29 cellular contexts compared by ENCODE assay signal in the genomic region with DNA sequence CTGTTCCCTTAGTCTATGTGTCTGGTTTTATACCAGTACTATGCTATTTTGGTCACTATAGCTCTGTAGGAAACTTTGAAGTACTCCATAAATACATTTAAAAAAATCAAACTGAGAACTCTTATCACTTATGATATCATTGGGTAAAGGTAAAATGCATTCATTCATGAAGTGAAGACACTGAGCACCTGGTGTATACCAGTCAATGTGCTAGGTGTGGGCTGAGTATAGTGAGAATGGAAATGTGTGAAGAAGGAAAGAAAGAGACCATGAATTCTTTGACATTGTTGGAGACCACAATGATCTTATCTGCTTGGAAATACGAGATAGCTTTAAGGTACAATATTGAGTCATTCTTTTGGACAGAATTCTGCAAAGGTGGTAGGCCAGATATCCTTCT.
A peak's percentile ranks its signal among the peaks of the same experiment; 100 is the strongest.
DNase-seq lines count a peak whose midpoint lies in the region; ATAC-seq, FAIRE-seq and TF ChIP-seq lines count a peak whose summit lies in the region.
"Had no signal": no experiment of that assay in that cellular context is flagged by ENCODE, and none has a peak within 500 bp of the region (broad histone marks: within the 10 kb centered on the region; RNA-seq: fewer than 3 reads in every experiment).

No MANE protein-coding gene starts in this region.

- TF ChIP-seq CTCF in RWPE2 (IDR thresholded peaks at IDR 0.05; ENCODE audit: poor library complexity, severe bottlenecking) = no peak
- no peak for TF ChIP-seq CTCF in endothelial cell of umbilical vein (IDR thresholded peaks at IDR 0.05; ENCODE audit: extremely low read depth in 1 of 2, insufficient read depth in 1 of 2, low read depth in 1 of 2, low read length in 2 of 2)
- no peak for TF ChIP-seq CTCF in glutamatergic neuron (IDR thresholded peaks at IDR 0.05; ENCODE audit: partially characterized antibody, unreplicated experiment)

- no TSS peak for BruUV-seq in endothelial cell of umbilical vein (replicated peaks; lab: Mats Ljungman, UMichigan)

- H3K9me3 ChIP-seq in RWPE2 (ENCODE audit: severe bottlenecking) (no peaks in the 10 kb centered on the region), endothelial cell of umbilical vein (replicated peaks; ENCODE audit: control insufficient read depth, insufficient read depth, low read length) (no peaks in the 10 kb centered on the region)
- H3K9me3 ChIP-seq: BE2C, BLaER1 had no signal

- H3K27me3 ChIP-seq in RWPE2 (ENCODE audit: insufficient read depth, poor library complexity, severe bottlenecking) (no peaks in the 10 kb centered on the region), endothelial cell of umbilical vein (ENCODE audit: control insufficient read depth in 2 of 2, insufficient read depth in 2 of 2, low read length in 2 of 2) (no peaks in the 10 kb centered on the region)
- H3K27me3 ChIP-seq: BE2C, BLaER1 had no signal

- peak overlapping the region; percentile 49 for H3K27ac ChIP-seq in RWPE2 (ENCODE audit: poor library complexity, severe bottlenecking)
- peak overlapping the region; percentile 37 for H3K27ac ChIP-seq in endothelial cell of umbilical vein (ENCODE audit: insufficient read depth, low read depth, low read length)
- H3K27ac ChIP-seq: BLaER1 had no signal

- H2AFZ ChIP-seq in endothelial cell of umbilical vein (ENCODE audit: low read depth, low read length) = no peak overlapping the region

- ATAC-seq in RWPE2 (ENCODE audit: low read depth) (no peak), HG03432 (IDR thresholded peaks at IDR 0.05; ENCODE audit: unreplicated experiment) (no peak)
- ATAC-seq in activated T-helper 17 cell treated with anti-CD3 and anti-CD28 coated beads, Interleukin-2, amount 50 U/mL, for 72 hours (replicated peaks) = peak; percentile 43
- ATAC-seq: GM12878 had no signal

- dilution Hi-C loops in endothelial cell of umbilical vein (cut with MboI; ENCODE audit: extremely low pct_ligation_motif_present, low sequenced_read_pairs) = no loop called here

- no peak overlapping the region for H3K4me2 ChIP-seq in endothelial cell of umbilical vein (ENCODE audit: insufficient read depth, low read length)
- H3K4me2 ChIP-seq: BLaER1 had no signal

- no peaks in the 10 kb centered on the region for H3K36me3 Mint-ChIP-seq in activated naive CD4-positive, alpha-beta T cell treated with anti-CD3 and anti-CD28 coated beads, Interleukin-2, amount 50 U/mL, for 24 hours
- no peaks in the 10 kb centered on the region for H3K36me3 Mint-ChIP-seq in activated T-helper 17 cell treated with anti-CD3 and anti-CD28 coated beads, Interleukin-2, amount 50 U/mL, for 72 hours (ENCODE audit: low read depth)
- H3K36me3 Mint-ChIP-seq in glutamatergic neuron (ENCODE audit: unreplicated experiment) = no peaks in the 10 kb centered on the region
- H3K36me3 Mint-ChIP-seq: CD14-positive monocyte; CD4-positive, alpha-beta memory T cell; CD4-positive, CD25-positive, alpha-beta regulatory T cell; CD8-positive, alpha-beta memory T cell had no signal

- H3K79me2 ChIP-seq in endothelial cell of umbilical vein (ENCODE audit: control insufficient read depth, insufficient read depth, low read length) = no peaks in the 10 kb centered on the region

- H3K4me3 Mint-ChIP-seq in activated naive CD4-positive, alpha-beta T cell treated with anti-CD3 and anti-CD28 coated beads, Interleukin-2, amount 50 U/mL, for 24 hours = no peak overlapping the region
- H3K4me3 Mint-ChIP-seq in activated T-helper 17 cell treated with anti-CD3 and anti-CD28 coated beads, Interleukin-2, amount 50 U/mL, for 72 hours = no peak overlapping the region
- H3K4me3 Mint-ChIP-seq in glutamatergic neuron (ENCODE audit: unreplicated experiment) = no peak overlapping the region
- H3K4me3 Mint-ChIP-seq: CD14-positive monocyte; CD4-positive, alpha-beta memory T cell; CD4-positive, CD25-positive, alpha-beta regulatory T cell; CD8-positive, alpha-beta memory T cell had no signal

- H3K4me3 ChIP-seq in RWPE2 (ENCODE audit: severe bottlenecking) = no peak overlapping the region
- no peak overlapping the region for H3K4me3 ChIP-seq in endothelial cell of umbilical vein (replicated peaks in 1 of 3; ENCODE audit: insufficient read depth in 1 of 3, low read depth in 1 of 3, low read length in 3 of 3)
- H3K4me3 ChIP-seq: BLaER1, GM12878 had no signal

- H3K9me3 Mint-ChIP-seq in activated naive CD4-positive, alpha-beta T cell treated with anti-CD3 and anti-CD28 coated beads, Interleukin-2, amount 50 U/mL, for 24 hours = no peaks in the 10 kb centered on the region
- H3K9me3 Mint-ChIP-seq in activated T-helper 17 cell treated with anti-CD3 and anti-CD28 coated beads, Interleukin-2, amount 50 U/mL, for 72 hours = peaks cover 4% of the 10 kb centered on the region
- no peaks in the 10 kb centered on the region for H3K9me3 Mint-ChIP-seq in glutamatergic neuron (ENCODE audit: unreplicated experiment)
- H3K9me3 Mint-ChIP-seq: CD4-positive, alpha-beta memory T cell; CD4-positive, CD25-positive, alpha-beta regulatory T cell; CD8-positive, alpha-beta memory T cell had no signal

- no peaks in the 10 kb centered on the region for H3K9me1 ChIP-seq in endothelial cell of umbilical vein (replicated peaks; ENCODE audit: control insufficient read depth, extremely low read depth, insufficient read depth, low read length)

- H3K4me1 Mint-ChIP-seq in activated naive CD4-positive, alpha-beta T cell treated with anti-CD3 and anti-CD28 coated beads, Interleukin-2, amount 50 U/mL, for 24 hours = peaks cover 4% of the 10 kb centered on the region
- H3K4me1 Mint-ChIP-seq in activated T-helper 17 cell treated with anti-CD3 and anti-CD28 coated beads, Interleukin-2, amount 50 U/mL, for 72 hours = no peaks in the 10 kb centered on the region
- no peaks in the 10 kb centered on the region for H3K4me1 Mint-ChIP-seq in glutamatergic neuron (ENCODE audit: low read depth, unreplicated experiment)
- H3K4me1 Mint-ChIP-seq: CD14-positive monocyte; CD4-positive, alpha-beta memory T cell; CD4-positive, CD25-positive, alpha-beta regulatory T cell; CD8-positive, alpha-beta memory T cell had no signal

- CTCF ChIA-PET in endothelial cell of umbilical vein (lab: Charles Lee) = no interaction called here

- no peaks in the 10 kb centered on the region for H4K20me1 ChIP-seq in endothelial cell of umbilical vein (replicated peaks; ENCODE audit: control insufficient read depth, extremely low read depth, insufficient read depth, low read length)
- H4K20me1 ChIP-seq: BLaER1 had no signal

- H3K9ac ChIP-seq in endothelial cell of umbilical vein (replicated peaks; ENCODE audit: extremely low read depth, insufficient read depth, low read length) = no peak overlapping the region
- H3K9ac ChIP-seq: BLaER1 had no signal

- no peak for TF ChIP-seq POLR2A in endothelial cell of umbilical vein (IDR thresholded peaks at IDR 0.05; ENCODE audit: low read depth, low read length)

- FAIRE-seq in endothelial cell of umbilical vein (lab: Jason Lieb, UNC) = no peak
- FAIRE-seq: A204.1, GM12878, GM12892, GM18507 had no signal

- peaks cover 2% of the 10 kb centered on the region for H3K27me3 Mint-ChIP-seq in activated naive CD4-positive, alpha-beta T cell treated with anti-CD3 and anti-CD28 coated beads, Interleukin-2, amount 50 U/mL, for 24 hours
- peaks cover 5% of the 10 kb centered on the region for H3K27me3 Mint-ChIP-seq in activated T-helper 17 cell treated with anti-CD3 and anti-CD28 coated beads, Interleukin-2, amount 50 U/mL, for 72 hours
- no peaks in the 10 kb centered on the region for H3K27me3 Mint-ChIP-seq in glutamatergic neuron (ENCODE audit: unreplicated experiment)
- H3K27me3 Mint-ChIP-seq: CD4-positive, CD25-positive, alpha-beta regulatory T cell had no signal

- intact Hi-C loops in endothelial cell of umbilical vein (cut with micrococcal nuclease) = loop anchor here (10.0 kb wide), 1 partner anchor 170 kb away; no protein-coding TSS in a partner anchor

- no peaks in the 10 kb centered on the region for H3K36me3 ChIP-seq in RWPE2 (ENCODE audit: low read depth)
- H3K36me3 ChIP-seq in endothelial cell of umbilical vein (ENCODE audit: control insufficient read depth in 2 of 2, extremely low read depth in 1 of 2, insufficient read depth in 2 of 2, low read length in 2 of 2) = no peaks in the 10 kb centered on the region
- H3K36me3 ChIP-seq: BE2C, BLaER1 had no signal

- H3K4me1 ChIP-seq in RWPE2 (ENCODE audit: insufficient read depth, poor library complexity, severe bottlenecking) = peaks cover 8% of the 10 kb centered on the region
- H3K4me1 ChIP-seq in endothelial cell of umbilical vein (ENCODE audit: control insufficient read depth, extremely low read depth, insufficient read depth, low read length) = peaks cover 7% of the 10 kb centered on the region
- H3K4me1 ChIP-seq: BE2C, BLaER1 had no signal

- POLR2A ChIA-PET in endothelial cell of umbilical vein (lab: Charles Lee) = no interaction called here

- no peak for DNase-seq in activated naive CD4-positive, alpha-beta T cell (lab: John Stamatoyannopoulos, UW)
- no peak for DNase-seq in RWPE2 (ENCODE audit: low spot score)
- DNase-seq in endothelial cell of umbilical vein (ENCODE audit: low read depth, low spot score) = peak; percentile 6
- no peak for DNase-seq in glutamatergic neuron
- no peak for DNase-seq in activated gamma-delta T cell (lab: John Stamatoyannopoulos, UW)
- DNase-seq: 8988T; ACHN; BE2C; C1 segment of cervical spinal cord; CD4-positive, alpha-beta memory T cell; CD4-positive, CD25-positive, alpha-beta regulatory T cell; CD8-positive, alpha-beta memory T cell; COR-L47; DMS 273 treated with DMSO at 0.1 percent for 48 hours; DMS153; DMS53; DMS79; DND-41; EL; GDM1 had no signal

- H3K27ac Mint-ChIP-seq in activated naive CD4-positive, alpha-beta T cell treated with anti-CD3 and anti-CD28 coated beads, Interleukin-2, amount 50 U/mL, for 24 hours = peak overlapping the region; percentile 68
- peak overlapping the region; percentile 51 for H3K27ac Mint-ChIP-seq in activated T-helper 17 cell treated with anti-CD3 and anti-CD28 coated beads, Interleukin-2, amount 50 U/mL, for 72 hours
- no peak overlapping the region for H3K27ac Mint-ChIP-seq in glutamatergic neuron (ENCODE audit: unreplicated experiment)
- H3K27ac Mint-ChIP-seq: CD14-positive monocyte; CD4-positive, alpha-beta memory T cell; CD4-positive, CD25-positive, alpha-beta regulatory T cell; CD8-positive, alpha-beta memory T cell had no signal

TF ChIP-seq in endothelial cell of umbilical vein, 7 proteins besides CTCF, POLR2A, EP300 and RAD21 (continues in another document):
- TF ChIP-seq POLR2AphosphoS5 (IDR thresholded peaks at IDR 0.05; ENCODE audit: insufficient read depth, low read depth, low read length) (no peak), MYC (IDR thresholded peaks at IDR 0.05; ENCODE audit: low read depth, low read length) (no peak), EZH2 (IDR thresholded peaks at IDR 0.05; ENCODE audit: borderline replicate concordance, low read depth, low read length, severe bottlenecking) (no peak), JUN (IDR thresholded peaks at IDR 0.05; ENCODE audit: borderline replicate concordance, insufficient read depth, insufficient read length, low read depth) (no peak), GATA2 (IDR thresholded peaks at IDR 0.05; ENCODE audit: insufficient read depth, insufficient read length, low read depth, low read length) (no peak), MAX (IDR thresholded peaks at IDR 0.05; ENCODE audit: insufficient read depth, insufficient read length) (no peak)
